Comparison of ENCODE assay signal across 1 cellular context in the genomic region with DNA sequence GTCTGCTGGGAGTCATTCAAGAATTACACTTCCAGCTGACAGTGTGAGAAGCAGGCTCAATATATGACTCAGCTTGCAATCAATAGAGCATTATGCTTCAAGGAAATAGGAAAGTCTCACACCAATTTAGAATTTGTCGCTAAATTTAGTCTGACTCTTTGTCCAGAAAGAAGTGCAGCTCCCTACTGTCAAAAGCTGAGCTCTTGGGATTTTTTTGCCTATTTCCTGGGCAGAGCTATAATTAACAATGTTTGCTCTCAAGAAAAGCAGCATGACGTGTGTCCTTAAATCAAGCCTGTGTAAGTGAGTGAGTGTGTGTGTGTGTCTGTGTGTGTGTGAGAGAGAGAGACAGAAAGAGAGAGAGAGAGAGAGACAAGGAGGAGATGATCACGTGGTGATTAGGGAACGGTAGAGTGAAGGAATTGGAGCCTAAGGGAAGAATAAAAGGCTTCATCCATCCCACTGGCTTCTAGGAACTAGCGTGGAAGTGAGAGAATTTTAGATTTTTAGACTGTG.
TF ChIP-seq lines count a peak whose summit lies in the region.

No MANE protein-coding gene starts in this region.

TF ChIP-seq in HEK293T, 16 proteins besides CTCF, POLR2A, EP300 and RAD21 (continued from another document):
- TF ChIP-seq, protein P1, sequence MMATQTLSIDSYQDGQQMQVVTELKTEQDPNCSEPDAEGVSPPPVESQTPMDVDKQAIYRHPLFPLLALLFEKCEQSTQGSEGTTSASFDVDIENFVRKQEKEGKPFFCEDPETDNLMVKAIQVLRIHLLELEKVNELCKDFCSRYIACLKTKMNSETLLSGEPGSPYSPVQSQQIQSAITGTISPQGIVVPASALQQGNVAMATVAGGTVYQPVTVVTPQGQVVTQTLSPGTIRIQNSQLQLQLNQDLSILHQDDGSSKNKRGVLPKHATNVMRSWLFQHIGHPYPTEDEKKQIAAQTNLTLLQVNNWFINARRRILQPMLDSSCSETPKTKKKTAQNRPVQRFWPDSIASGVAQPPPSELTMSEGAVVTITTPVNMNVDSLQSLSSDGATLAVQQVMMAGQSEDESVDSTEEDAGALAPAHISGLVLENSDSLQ (IDR thresholded peaks at IDR 0.05) = peak; percentile 82
- TF ChIP-seq ZNF384 (IDR thresholded peaks at IDR 0.05) = no peak
- TF ChIP-seq L3MBTL2 (conservative IDR thresholded peaks at IDR 0.05) = peak; percentile 74
- TF ChIP-seq FOXA1 (IDR thresholded peaks at IDR 0.05) = no peak
- TF ChIP-seq CTBP1 (IDR thresholded peaks at IDR 0.05; ENCODE audit: borderline replicate concordance) = peak; percentile 77
- TF ChIP-seq ELF4 (IDR thresholded peaks at IDR 0.05) = no peak
- no peak; the same call in 1 of the 2 replicates for TF ChIP-seq TARDBP (IDR thresholded peaks at IDR 0.05)
- TF ChIP-seq SP1 (IDR thresholded peaks at IDR 0.05) = no peak
- TF ChIP-seq BHLHE40 (IDR thresholded peaks at IDR 0.05; ENCODE audit: borderline replicate concordance) = no peak
- no peak for TF ChIP-seq FOXM1 (IDR thresholded peaks at IDR 0.05; ENCODE audit: borderline replicate concordance)
- no peak for TF ChIP-seq SUZ12 (IDR thresholded peaks at IDR 0.05)
- no peak for TF ChIP-seq LEF1 (IDR thresholded peaks at IDR 0.05; ENCODE audit: borderline replicate concordance)
- no peak for TF ChIP-seq HDGF (IDR thresholded peaks at IDR 0.05; ENCODE audit: borderline replicate concordance)
- TF ChIP-seq NFRKB (IDR thresholded peaks at IDR 0.05) = no peak
